In genomic region chr12:45948546-45948945, GRCh38 we compare ENCODE assay signal across 26 cellular contexts.
"Had no signal": no experiment of that assay in that cellular context is flagged by ENCODE, and none has a peak within 500 bp of the region (broad histone marks: within the 10 kb centered on the region; RNA-seq: fewer than 3 reads in every experiment).

No MANE protein-coding gene starts in this region.

- H3K4me1 ChIP-seq: ascending aorta, lower lobe of right lung, prostate gland, right atrium auricular region, thyroid gland, upper lobe of right lung had no signal

- H3K27ac ChIP-seq: adrenal gland, ascending aorta, brain microvascular endothelial cell, lower lobe of right lung, prostate gland, right atrium auricular region, thyroid gland, upper lobe of right lung had no signal

- H3K9me3 Mint-ChIP-seq: activated T-cell treated with anti-CD3 and anti-CD28 coated beads, Interleukin-2, amount 50 U/mL, for 4 hours; dendritic cell treated with granulocyte-macrophage colony-stimulating factor and Interleukin-4, amounts not matched to agents 40 ng/mL and 50 ng/mL, for 4 days; naive thymus-derived CD8-positive, alpha-beta T cell; stimulated activated naive CD8-positive, alpha-beta T cell treated with anti-CD3 and anti-CD28 coated beads, Interleukin-15, Interleukin-2, amounts not matched to agents 100 ng/mL and 50 ng/mL, for 24 hours; T-helper 1 cell treated with Interleukin-12 subunit alpha and Interleukin-12 subunit beta and Interleukin-4 antibody, amounts not matched to agents 30 μg/mL and 1 μg/mL, for 36 hours had no signal

- H3K27me3 ChIP-seq: adrenal gland, ascending aorta, brain microvascular endothelial cell, right atrium auricular region, thyroid gland, upper lobe of right lung had no signal

- DNase-seq: activated CD4-positive, alpha-beta T cell treated with anti-CD3 and anti-CD28 coated beads for 4 hours; activated CD4-positive, alpha-beta T cell treated with anti-CD3 and anti-CD28 coated beads, Interleukin-2, amount 50 U/mL, for 48 hours; activated CD4-positive, CD25-positive, alpha-beta regulatory T cell; activated CD8-positive, alpha-beta memory T cell treated with anti-CD3 and anti-CD28 coated beads, Interleukin-2, amount 50 U/mL, for 48 hours; activated effector memory CD4-positive, alpha-beta T cell treated with anti-CD3 and anti-CD28 coated beads, Interleukin-2, amount 50 U/mL, for 16 hours; activated T-cell treated with anti-CD3 and anti-CD28 coated beads, Interleukin-2, amount 50 U/mL, for 4 hours; adrenal gland; brain microvascular endothelial cell; caudate nucleus; effector CD4-positive, alpha-beta T cell; erythroblast; foreskin melanocyte; kidney; lower lobe of right lung; naive thymus-derived CD8-positive, alpha-beta T cell; stimulated activated CD4-positive, alpha-beta T cell treated with anti-CD3 and anti-CD28 coated beads, Interleukin-12 subunit alpha, Interleukin-12 subunit beta, amount 100 ng/mL, for 4 hours; substantia nigra; thyroid gland; upper lobe of right lung had no signal

- H3K9me3 ChIP-seq: adrenal gland, ascending aorta, lower lobe of right lung, prostate gland, right atrium auricular region, thyroid gland, upper lobe of right lung had no signal

- H3K27me3 Mint-ChIP-seq: activated naive CD8-positive, alpha-beta T cell; dendritic cell treated with granulocyte-macrophage colony-stimulating factor and Interleukin-4, amounts not matched to agents 40 ng/mL and 50 ng/mL, for 4 days; naive thymus-derived CD8-positive, alpha-beta T cell; stimulated activated naive CD8-positive, alpha-beta T cell treated with anti-CD3 and anti-CD28 coated beads, Interleukin-15, Interleukin-2, amounts not matched to agents 100 ng/mL and 50 ng/mL, for 24 hours had no signal

- H3K4me3 ChIP-seq: adrenal gland, ascending aorta, lower lobe of right lung, prostate gland, right atrium auricular region, thyroid gland, upper lobe of right lung had no signal

- H3K4me3 Mint-ChIP-seq: activated naive CD8-positive, alpha-beta T cell; activated T-cell treated with anti-CD3 and anti-CD28 coated beads, Interleukin-2, amount 50 U/mL, for 4 hours; dendritic cell treated with granulocyte-macrophage colony-stimulating factor and Interleukin-4, amounts not matched to agents 40 ng/mL and 50 ng/mL, for 4 days; naive thymus-derived CD8-positive, alpha-beta T cell; stimulated activated naive CD8-positive, alpha-beta T cell treated with anti-CD3 and anti-CD28 coated beads, Interleukin-15, Interleukin-2, amounts not matched to agents 100 ng/mL and 50 ng/mL, for 24 hours; T-helper 1 cell treated with Interleukin-12 subunit alpha and Interleukin-12 subunit beta and Interleukin-4 antibody, amounts not matched to agents 30 μg/mL and 1 μg/mL, for 36 hours had no signal

- H3K36me3 ChIP-seq: brain microvascular endothelial cell, prostate gland had no signal

- H3K27ac Mint-ChIP-seq: activated naive CD8-positive, alpha-beta T cell; dendritic cell treated with granulocyte-macrophage colony-stimulating factor and Interleukin-4, amounts not matched to agents 40 ng/mL and 50 ng/mL, for 4 days; stimulated activated naive CD8-positive, alpha-beta T cell treated with anti-CD3 and anti-CD28 coated beads, Interleukin-15, Interleukin-2, amounts not matched to agents 100 ng/mL and 50 ng/mL, for 24 hours; T-helper 1 cell treated with Interleukin-12 subunit alpha and Interleukin-12 subunit beta and Interleukin-4 antibody, amounts not matched to agents 30 μg/mL and 1 μg/mL, for 36 hours had no signal

- ATAC-seq: activated T-cell treated with anti-CD3 and anti-CD28 coated beads, Interleukin-2, amount 50 U/mL, for 4 hours; lower lobe of right lung; naive thymus-derived CD8-positive, alpha-beta T cell; upper lobe of right lung had no signal
